In the genomic region with DNA sequence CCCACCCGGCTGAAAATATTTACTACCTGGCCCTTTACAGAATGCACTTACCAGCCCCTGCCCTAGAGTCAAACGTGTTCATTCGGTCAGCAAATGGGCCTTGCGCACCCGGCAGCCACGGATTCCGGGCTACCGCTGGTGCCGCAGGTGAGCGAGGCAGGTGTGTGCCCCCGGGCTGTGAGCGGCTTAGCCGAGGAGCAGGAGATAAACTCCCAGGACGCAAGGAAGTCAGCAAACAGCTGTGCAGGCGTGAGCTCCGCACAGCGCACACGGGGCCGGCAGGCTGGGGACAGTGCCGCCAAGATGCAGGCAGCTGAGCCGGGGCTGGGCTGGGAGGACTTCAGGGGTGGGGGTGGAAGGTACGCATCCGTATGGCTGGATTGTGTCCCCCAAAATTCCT, we compare ENCODE assay signal across 18 cellular contexts.
"Had no signal": no experiment of that assay in that cellular context is flagged by ENCODE, and none has a peak within 500 bp of the region (broad histone marks: within the 10 kb centered on the region; RNA-seq: fewer than 3 reads in every experiment).

No MANE protein-coding gene starts in this region.

- H3K36me3 ChIP-seq: cardiac muscle cell, heart left ventricle, prostate gland, vagina had no signal

- H3K27ac Mint-ChIP-seq: activated naive CD4-positive, alpha-beta T cell treated with anti-CD3 and anti-CD28 coated beads for 36 hours; activated T-cell treated with anti-CD3 and anti-CD28 coated beads, Interleukin-2, amount 50 U/mL, for 72 hours; naive thymus-derived CD4-positive, alpha-beta T cell; WTC11 had no signal

- H3K4me1 ChIP-seq: body of pancreas, prostate gland had no signal

- H3K4me3 Mint-ChIP-seq: activated naive CD4-positive, alpha-beta T cell treated with anti-CD3 and anti-CD28 coated beads for 36 hours; activated T-cell treated with anti-CD3 and anti-CD28 coated beads, Interleukin-2, amount 50 U/mL, for 72 hours; WTC11 had no signal

- H3K4me3 ChIP-seq: body of pancreas, cardiac muscle cell, heart left ventricle, lung, prostate gland, testis, vagina had no signal

- H3K9me3 Mint-ChIP-seq: activated naive CD4-positive, alpha-beta T cell treated with anti-CD3 and anti-CD28 coated beads for 36 hours had no signal

- H3K27me3 ChIP-seq: body of pancreas, cardiac muscle cell, testis, vagina had no signal

- ATAC-seq: activated T-cell treated with anti-CD3 and anti-CD28 coated beads, Interleukin-2, amount 50 U/mL, for 72 hours; body of pancreas; heart left ventricle; naive thymus-derived CD4-positive, alpha-beta T cell; WTC11 had no signal

- H3K27ac ChIP-seq: body of pancreas, cardiac muscle cell, heart left ventricle, prostate gland, testis, vagina had no signal

- DNase-seq: activated effector memory CD4-positive, alpha-beta T cell treated with Interleukin-2 at 50 U/mL for 16 hours; activated naive CD4-positive, alpha-beta T cell treated with anti-CD3 and anti-CD28 coated beads for 36 hours; activated T-cell treated with anti-CD3 and anti-CD28 coated beads, Interleukin-2, amount 50 U/mL, for 72 hours; amygdala; heart left ventricle; islet precursor cell; naive thymus-derived CD4-positive, alpha-beta T cell; stimulated activated CD4-positive, alpha-beta T cell treated with anti-CD3 and anti-CD28 coated beads, Interleukin-2, amount 100 ng/mL, for 48 hours; stimulated activated CD8-positive, alpha-beta memory T cell treated with anti-CD3 and anti-CD28 coated beads, Interleukin-4, amount 100 ng/mL, for 48 hours; stimulated activated naive CD4-positive, alpha-beta T cell; T-helper 9 cell; testis had no signal

- H3K9me3 ChIP-seq: prostate gland, testis, vagina had no signal
